8 cellular contexts compared by ENCODE assay signal in the genomic region with DNA sequence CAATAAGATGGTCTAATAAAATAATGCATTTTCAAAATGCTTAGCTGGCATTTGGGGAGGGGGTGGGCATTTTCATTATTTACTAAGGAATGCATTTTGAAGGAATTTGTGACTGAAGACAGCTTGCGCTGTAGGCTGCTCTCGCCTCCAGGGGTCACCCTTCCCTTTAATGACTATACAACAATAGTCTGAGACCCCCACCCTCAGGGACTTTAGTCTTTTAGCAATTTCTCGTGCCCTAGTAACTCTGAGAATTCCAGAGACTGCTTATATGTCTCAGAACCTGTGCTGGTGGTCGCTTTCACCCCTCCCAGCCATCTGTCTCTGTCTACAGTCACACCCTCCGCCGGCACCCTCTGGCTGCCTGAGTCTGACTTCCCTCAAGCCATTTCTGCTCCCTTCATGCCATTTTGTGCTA.
DNase-seq lines count a peak whose midpoint lies in the region; ATAC-seq and TF ChIP-seq lines count a peak whose summit lies in the region.

No MANE protein-coding gene starts in this region.

- peak; percentile 62 for TF ChIP-seq CTCF in hepatocyte (IDR thresholded peaks at IDR 0.05; ENCODE audit: poor library complexity)

- in situ Hi-C loops in ACHN (cut with HindIII; ENCODE audit: low pct_ligation_motif_present, low pct_unique_long_range_greater_than_20kb, low sequenced_read_pairs): no loop called here

- H2AFZ ChIP-seq in hepatocyte: no peak overlapping the region

- 31% methylated on average over 6 of the region's 6 CpGs for WGBS in hepatocyte (ENCODE audit: low lambda C conversion rate, missing lambda C conversion rate)

- H3K4me2 ChIP-seq in hepatocyte: peak overlapping the region; percentile 24

- no peak overlapping the region for H3K4me3 ChIP-seq in hepatocyte

- no peaks in the 10 kb centered on the region for H4K20me1 ChIP-seq in hepatocyte (ENCODE audit: insufficient read depth, poor library complexity, severe bottlenecking)

- no peaks in the 10 kb centered on the region for H3K79me2 ChIP-seq in hepatocyte

- H3K27ac ChIP-seq in hepatocyte: no peak overlapping the region

- peak; percentile 38 for ATAC-seq in GM19397 (IDR thresholded peaks at IDR 0.05; ENCODE audit: unreplicated experiment)
- ATAC-seq in HG02623 (IDR thresholded peaks at IDR 0.05; ENCODE audit: unreplicated experiment): no peak
- ATAC-seq in GM19328 (IDR thresholded peaks at IDR 0.05; ENCODE audit: unreplicated experiment): no peak

- H3K9me2 ChIP-seq in hepatocyte (replicated peaks; ENCODE audit: insufficient read depth): no peaks in the 10 kb centered on the region

- DNase-seq in ACHN: peak; percentile 12
- DNase-seq in RPMI7951 (ENCODE audit: low read depth): peak; percentile 13
- peak; percentile 44 for DNase-seq in hepatocyte (ENCODE audit: low spot score)
- DNase-seq in activated gamma-delta T cell treated with Interleukin-2 at 50 U/mL for 16 hours: no peak
- DNase-seq in NOMO-1 treated with dmso at 0.1 percent for 144 hours (lab: John Stamatoyannopoulos, UW; ENCODE audit: unreplicated experiment): no peak

- peaks cover 18% of the 10 kb centered on the region for H3K4me1 ChIP-seq in hepatocyte (ENCODE audit: insufficient read depth)

- H3K36me3 ChIP-seq in hepatocyte (replicated peaks; ENCODE audit: insufficient read depth, low read depth): no peaks in the 10 kb centered on the region

- H3K27me3 ChIP-seq in hepatocyte: no peaks in the 10 kb centered on the region

- H3K9me3 ChIP-seq in hepatocyte (ENCODE audit: low read depth): no peaks in the 10 kb centered on the region

Comparison
In these comparisons a context has a peak if more than half of its experiments do, and no peak if none do; other contexts are left out.
1. DNase-seq: peak in ACHN (single experiment), RPMI7951 (single experiment) and hepatocyte (single experiment); none in activated gamma-delta T cell treated with Interleukin-2 at 50 U/mL for 16 hours (single experiment) and NOMO-1 treated with dmso at 0.1 percent for 144 hours (single experiment).